ENCODE assay signal across 1 cellular context in the genomic region with DNA sequence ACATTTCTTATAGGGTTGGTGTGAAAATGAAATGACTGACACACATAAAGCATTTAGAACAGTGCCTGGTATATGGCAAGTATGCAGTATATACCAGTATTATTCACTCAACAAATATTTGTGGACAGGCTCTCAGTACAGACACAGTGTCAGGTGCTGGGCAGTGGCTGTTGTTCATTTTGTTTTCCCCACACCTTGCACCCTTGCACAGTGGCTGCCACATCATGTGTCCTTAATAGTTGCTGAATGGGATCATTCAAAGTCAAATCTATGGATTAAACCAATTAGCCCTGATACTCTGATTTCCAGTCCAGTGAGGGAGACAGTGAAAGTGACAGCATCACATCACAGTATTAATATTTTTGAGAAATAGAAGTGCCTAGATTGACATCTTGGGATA.
TF ChIP-seq lines count a peak whose summit lies in the region.

No MANE protein-coding gene starts in this region.

TF ChIP-seq in GM12878, 131 proteins besides CTCF, POLR2A, EP300 and RAD21 (continued from another document and continues in another):
- TF ChIP-seq NFXL1 (IDR thresholded peaks at IDR 0.05; ENCODE audit: borderline replicate concordance): no peak
- no peak for TF ChIP-seq ZNF24 (IDR thresholded peaks at IDR 0.05)
- TF ChIP-seq CREB1 (IDR thresholded peaks at IDR 0.05; ENCODE audit: low read depth): no peak
- TF ChIP-seq, protein P1, sequence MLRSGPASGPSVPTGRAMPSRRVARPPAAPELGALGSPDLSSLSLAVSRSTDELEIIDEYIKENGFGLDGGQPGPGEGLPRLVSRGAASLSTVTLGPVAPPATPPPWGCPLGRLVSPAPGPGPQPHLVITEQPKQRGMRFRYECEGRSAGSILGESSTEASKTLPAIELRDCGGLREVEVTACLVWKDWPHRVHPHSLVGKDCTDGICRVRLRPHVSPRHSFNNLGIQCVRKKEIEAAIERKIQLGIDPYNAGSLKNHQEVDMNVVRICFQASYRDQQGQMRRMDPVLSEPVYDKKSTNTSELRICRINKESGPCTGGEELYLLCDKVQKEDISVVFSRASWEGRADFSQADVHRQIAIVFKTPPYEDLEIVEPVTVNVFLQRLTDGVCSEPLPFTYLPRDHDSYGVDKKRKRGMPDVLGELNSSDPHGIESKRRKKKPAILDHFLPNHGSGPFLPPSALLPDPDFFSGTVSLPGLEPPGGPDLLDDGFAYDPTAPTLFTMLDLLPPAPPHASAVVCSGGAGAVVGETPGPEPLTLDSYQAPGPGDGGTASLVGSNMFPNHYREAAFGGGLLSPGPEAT (IDR thresholded peaks at IDR 0.05; ENCODE audit: low read depth): no peak
- TF ChIP-seq, protein P2, sequence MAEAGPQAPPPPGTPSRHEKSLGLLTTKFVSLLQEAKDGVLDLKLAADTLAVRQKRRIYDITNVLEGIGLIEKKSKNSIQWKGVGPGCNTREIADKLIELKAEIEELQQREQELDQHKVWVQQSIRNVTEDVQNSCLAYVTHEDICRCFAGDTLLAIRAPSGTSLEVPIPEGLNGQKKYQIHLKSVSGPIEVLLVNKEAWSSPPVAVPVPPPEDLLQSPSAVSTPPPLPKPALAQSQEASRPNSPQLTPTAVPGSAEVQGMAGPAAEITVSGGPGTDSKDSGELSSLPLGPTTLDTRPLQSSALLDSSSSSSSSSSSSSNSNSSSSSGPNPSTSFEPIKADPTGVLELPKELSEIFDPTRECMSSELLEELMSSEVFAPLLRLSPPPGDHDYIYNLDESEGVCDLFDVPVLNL (IDR thresholded peaks at IDR 0.05; ENCODE audit: low read depth, low read length): no peak
- TF ChIP-seq, protein P3, sequence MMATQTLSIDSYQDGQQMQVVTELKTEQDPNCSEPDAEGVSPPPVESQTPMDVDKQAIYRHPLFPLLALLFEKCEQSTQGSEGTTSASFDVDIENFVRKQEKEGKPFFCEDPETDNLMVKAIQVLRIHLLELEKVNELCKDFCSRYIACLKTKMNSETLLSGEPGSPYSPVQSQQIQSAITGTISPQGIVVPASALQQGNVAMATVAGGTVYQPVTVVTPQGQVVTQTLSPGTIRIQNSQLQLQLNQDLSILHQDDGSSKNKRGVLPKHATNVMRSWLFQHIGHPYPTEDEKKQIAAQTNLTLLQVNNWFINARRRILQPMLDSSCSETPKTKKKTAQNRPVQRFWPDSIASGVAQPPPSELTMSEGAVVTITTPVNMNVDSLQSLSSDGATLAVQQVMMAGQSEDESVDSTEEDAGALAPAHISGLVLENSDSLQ (IDR thresholded peaks at IDR 0.05): peak; percentile 28; the same call in 1 of the 2 replicates
- no peak for TF ChIP-seq RFX5 (IDR thresholded peaks at IDR 0.05; ENCODE audit: low read depth, low read length)
- TF ChIP-seq, protein P4, sequence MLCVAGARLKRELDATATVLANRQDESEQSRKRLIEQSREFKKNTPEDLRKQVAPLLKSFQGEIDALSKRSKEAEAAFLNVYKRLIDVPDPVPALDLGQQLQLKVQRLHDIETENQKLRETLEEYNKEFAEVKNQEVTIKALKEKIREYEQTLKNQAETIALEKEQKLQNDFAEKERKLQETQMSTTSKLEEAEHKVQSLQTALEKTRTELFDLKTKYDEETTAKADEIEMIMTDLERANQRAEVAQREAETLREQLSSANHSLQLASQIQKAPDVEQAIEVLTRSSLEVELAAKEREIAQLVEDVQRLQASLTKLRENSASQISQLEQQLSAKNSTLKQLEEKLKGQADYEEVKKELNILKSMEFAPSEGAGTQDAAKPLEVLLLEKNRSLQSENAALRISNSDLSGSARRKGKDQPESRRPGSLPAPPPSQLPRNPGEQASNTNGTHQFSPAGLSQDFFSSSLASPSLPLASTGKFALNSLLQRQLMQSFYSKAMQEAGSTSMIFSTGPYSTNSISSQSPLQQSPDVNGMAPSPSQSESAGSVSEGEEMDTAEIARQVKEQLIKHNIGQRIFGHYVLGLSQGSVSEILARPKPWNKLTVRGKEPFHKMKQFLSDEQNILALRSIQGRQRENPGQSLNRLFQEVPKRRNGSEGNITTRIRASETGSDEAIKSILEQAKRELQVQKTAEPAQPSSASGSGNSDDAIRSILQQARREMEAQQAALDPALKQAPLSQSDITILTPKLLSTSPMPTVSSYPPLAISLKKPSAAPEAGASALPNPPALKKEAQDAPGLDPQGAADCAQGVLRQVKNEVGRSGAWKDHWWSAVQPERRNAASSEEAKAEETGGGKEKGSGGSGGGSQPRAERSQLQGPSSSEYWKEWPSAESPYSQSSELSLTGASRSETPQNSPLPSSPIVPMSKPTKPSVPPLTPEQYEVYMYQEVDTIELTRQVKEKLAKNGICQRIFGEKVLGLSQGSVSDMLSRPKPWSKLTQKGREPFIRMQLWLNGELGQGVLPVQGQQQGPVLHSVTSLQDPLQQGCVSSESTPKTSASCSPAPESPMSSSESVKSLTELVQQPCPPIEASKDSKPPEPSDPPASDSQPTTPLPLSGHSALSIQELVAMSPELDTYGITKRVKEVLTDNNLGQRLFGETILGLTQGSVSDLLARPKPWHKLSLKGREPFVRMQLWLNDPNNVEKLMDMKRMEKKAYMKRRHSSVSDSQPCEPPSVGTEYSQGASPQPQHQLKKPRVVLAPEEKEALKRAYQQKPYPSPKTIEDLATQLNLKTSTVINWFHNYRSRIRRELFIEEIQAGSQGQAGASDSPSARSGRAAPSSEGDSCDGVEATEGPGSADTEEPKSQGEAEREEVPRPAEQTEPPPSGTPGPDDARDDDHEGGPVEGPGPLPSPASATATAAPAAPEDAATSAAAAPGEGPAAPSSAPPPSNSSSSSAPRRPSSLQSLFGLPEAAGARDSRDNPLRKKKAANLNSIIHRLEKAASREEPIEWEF (IDR thresholded peaks at IDR 0.05; ENCODE audit: insufficient replicate concordance, low read depth, low read length): no peak
- no peak for TF ChIP-seq FOS (IDR thresholded peaks at IDR 0.05; ENCODE audit: borderline replicate concordance, extremely low read depth, insufficient read length)
- TF ChIP-seq EED (IDR thresholded peaks at IDR 0.05; ENCODE audit: low read depth): no peak
- TF ChIP-seq CHD1 (IDR thresholded peaks at IDR 0.05; ENCODE audit: low read depth, low read length): peak; percentile 64; the same call in 1 of the 2 replicates
- TF ChIP-seq NRF1 (conservative IDR thresholded peaks at IDR 0.05; ENCODE audit: low read depth, low read length): no peak
- TF ChIP-seq NFIC (IDR thresholded peaks at IDR 0.05; ENCODE audit: low read depth, low read length): no peak
- TF ChIP-seq CHD2 (IDR thresholded peaks at IDR 0.05; ENCODE audit: borderline replicate concordance, low read depth, low read length): 0 out of 2 replicates have a peak, but pooled peaks have one; percentile 20
- TF ChIP-seq, protein P5, sequence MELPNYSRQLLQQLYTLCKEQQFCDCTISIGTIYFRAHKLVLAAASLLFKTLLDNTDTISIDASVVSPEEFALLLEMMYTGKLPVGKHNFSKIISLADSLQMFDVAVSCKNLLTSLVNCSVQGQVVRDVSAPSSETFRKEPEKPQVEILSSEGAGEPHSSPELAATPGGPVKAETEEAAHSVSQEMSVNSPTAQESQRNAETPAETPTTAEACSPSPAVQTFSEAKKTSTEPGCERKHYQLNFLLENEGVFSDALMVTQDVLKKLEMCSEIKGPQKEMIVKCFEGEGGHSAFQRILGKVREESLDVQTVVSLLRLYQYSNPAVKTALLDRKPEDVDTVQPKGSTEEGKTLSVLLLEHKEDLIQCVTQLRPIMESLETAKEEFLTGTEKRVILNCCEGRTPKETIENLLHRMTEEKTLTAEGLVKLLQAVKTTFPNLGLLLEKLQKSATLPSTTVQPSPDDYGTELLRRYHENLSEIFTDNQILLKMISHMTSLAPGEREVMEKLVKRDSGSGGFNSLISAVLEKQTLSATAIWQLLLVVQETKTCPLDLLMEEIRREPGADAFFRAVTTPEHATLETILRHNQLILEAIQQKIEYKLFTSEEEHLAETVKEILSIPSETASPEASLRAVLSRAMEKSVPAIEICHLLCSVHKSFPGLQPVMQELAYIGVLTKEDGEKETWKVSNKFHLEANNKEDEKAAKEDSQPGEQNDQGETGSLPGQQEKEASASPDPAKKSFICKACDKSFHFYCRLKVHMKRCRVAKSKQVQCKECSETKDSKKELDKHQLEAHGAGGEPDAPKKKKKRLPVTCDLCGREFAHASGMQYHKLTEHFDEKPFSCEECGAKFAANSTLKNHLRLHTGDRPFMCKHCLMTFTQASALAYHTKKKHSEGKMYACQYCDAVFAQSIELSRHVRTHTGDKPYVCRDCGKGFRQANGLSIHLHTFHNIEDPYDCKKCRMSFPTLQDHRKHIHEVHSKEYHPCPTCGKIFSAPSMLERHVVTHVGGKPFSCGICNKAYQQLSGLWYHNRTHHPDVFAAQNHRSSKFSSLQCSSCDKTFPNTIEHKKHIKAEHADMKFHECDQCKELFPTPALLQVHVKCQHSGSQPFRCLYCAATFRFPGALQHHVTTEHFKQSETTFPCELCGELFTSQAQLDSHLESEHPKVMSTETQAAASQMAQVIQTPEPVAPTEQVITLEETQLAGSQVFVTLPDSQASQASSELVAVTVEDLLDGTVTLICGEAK (IDR thresholded peaks at IDR 0.05; ENCODE audit: borderline replicate concordance): no peak
- no peak for TF ChIP-seq IRF4 (IDR thresholded peaks at IDR 0.05; ENCODE audit: low read depth, low read length)
- TF ChIP-seq, protein P6, sequence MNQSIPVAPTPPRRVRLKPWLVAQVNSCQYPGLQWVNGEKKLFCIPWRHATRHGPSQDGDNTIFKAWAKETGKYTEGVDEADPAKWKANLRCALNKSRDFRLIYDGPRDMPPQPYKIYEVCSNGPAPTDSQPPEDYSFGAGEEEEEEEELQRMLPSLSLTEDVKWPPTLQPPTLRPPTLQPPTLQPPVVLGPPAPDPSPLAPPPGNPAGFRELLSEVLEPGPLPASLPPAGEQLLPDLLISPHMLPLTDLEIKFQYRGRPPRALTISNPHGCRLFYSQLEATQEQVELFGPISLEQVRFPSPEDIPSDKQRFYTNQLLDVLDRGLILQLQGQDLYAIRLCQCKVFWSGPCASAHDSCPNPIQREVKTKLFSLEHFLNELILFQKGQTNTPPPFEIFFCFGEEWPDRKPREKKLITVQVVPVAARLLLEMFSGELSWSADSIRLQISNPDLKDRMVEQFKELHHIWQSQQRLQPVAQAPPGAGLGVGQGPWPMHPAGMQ (IDR thresholded peaks at IDR 0.05; ENCODE audit: borderline replicate concordance): no peak
- no peak for TF ChIP-seq TARDBP (IDR thresholded peaks at IDR 0.05; ENCODE audit: borderline replicate concordance)
- TF ChIP-seq POLR2AphosphoS2 (IDR thresholded peaks at IDR 0.05; ENCODE audit: low read depth, low read length): no peak; the same call in 1 of the 2 replicates
- TF ChIP-seq, protein P7, sequence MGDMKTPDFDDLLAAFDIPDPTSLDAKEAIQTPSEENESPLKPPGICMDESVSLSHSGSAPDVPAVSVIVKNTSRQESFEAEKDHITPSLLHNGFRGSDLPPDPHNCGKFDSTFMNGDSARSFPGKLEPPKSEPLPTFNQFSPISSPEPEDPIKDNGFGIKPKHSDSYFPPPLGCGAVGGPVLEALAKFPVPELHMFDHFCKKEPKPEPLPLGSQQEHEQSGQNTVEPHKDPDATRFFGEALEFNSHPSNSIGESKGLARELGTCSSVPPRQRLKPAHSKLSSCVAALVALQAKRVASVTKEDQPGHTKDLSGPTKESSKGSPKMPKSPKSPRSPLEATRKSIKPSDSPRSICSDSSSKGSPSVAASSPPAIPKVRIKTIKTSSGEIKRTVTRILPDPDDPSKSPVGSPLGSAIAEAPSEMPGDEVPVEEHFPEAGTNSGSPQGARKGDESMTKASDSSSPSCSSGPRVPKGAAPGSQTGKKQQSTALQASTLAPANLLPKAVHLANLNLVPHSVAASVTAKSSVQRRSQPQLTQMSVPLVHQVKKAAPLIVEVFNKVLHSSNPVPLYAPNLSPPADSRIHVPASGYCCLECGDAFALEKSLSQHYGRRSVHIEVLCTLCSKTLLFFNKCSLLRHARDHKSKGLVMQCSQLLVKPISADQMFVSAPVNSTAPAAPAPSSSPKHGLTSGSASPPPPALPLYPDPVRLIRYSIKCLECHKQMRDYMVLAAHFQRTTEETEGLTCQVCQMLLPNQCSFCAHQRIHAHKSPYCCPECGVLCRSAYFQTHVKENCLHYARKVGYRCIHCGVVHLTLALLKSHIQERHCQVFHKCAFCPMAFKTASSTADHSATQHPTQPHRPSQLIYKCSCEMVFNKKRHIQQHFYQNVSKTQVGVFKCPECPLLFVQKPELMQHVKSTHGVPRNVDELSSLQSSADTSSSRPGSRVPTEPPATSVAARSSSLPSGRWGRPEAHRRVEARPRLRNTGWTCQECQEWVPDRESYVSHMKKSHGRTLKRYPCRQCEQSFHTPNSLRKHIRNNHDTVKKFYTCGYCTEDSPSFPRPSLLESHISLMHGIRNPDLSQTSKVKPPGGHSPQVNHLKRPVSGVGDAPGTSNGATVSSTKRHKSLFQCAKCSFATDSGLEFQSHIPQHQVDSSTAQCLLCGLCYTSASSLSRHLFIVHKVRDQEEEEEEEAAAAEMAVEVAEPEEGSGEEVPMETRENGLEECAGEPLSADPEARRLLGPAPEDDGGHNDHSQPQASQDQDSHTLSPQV (IDR thresholded peaks at IDR 0.05): no peak
- TF ChIP-seq, protein P8, sequence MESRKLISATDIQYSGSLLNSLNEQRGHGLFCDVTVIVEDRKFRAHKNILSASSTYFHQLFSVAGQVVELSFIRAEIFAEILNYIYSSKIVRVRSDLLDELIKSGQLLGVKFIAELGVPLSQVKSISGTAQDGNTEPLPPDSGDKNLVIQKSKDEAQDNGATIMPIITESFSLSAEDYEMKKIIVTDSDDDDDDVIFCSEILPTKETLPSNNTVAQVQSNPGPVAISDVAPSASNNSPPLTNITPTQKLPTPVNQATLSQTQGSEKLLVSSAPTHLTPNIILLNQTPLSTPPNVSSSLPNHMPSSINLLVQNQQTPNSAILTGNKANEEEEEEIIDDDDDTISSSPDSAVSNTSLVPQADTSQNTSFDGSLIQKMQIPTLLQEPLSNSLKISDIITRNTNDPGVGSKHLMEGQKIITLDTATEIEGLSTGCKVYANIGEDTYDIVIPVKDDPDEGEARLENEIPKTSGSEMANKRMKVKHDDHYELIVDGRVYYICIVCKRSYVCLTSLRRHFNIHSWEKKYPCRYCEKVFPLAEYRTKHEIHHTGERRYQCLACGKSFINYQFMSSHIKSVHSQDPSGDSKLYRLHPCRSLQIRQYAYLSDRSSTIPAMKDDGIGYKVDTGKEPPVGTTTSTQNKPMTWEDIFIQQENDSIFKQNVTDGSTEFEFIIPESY (IDR thresholded peaks at IDR 0.05): no peak
- TF ChIP-seq, protein P9, sequence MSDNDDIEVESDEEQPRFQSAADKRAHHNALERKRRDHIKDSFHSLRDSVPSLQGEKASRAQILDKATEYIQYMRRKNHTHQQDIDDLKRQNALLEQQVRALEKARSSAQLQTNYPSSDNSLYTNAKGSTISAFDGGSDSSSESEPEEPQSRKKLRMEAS (IDR thresholded peaks at IDR 0.05; ENCODE audit: low read depth, low read length): no peak; the same call in 1 of the 2 replicates
- TF ChIP-seq STAT1 (conservative IDR thresholded peaks at IDR 0.05): no peak
- TF ChIP-seq SIX5 (IDR thresholded peaks at IDR 0.05; ENCODE audit: low read depth, low read length, severe bottlenecking): no peak
- no peak for TF ChIP-seq MYB (IDR thresholded peaks at IDR 0.05; ENCODE audit: borderline replicate concordance, low read depth, low read length)
- TF ChIP-seq STAT3 (IDR thresholded peaks at IDR 0.05; ENCODE audit: low read depth, low read length): no peak
- TF ChIP-seq, protein P10, sequence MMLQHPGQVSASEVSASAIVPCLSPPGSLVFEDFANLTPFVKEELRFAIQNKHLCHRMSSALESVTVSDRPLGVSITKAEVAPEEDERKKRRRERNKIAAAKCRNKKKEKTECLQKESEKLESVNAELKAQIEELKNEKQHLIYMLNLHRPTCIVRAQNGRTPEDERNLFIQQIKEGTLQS (IDR thresholded peaks at IDR 0.05; ENCODE audit: borderline replicate concordance, extremely low read depth, low read depth, low read length): no peak
- peak; percentile 28 for TF ChIP-seq POLR2AphosphoS5 (IDR thresholded peaks at IDR 0.05; ENCODE audit: low read length)
- TF ChIP-seq ZNF274 (IDR thresholded peaks at IDR 0.05; ENCODE audit: insufficient read depth, insufficient read length): no peak
